ENCODE assay signal across 8 cellular contexts in genomic region chr17:49967621-49968379, GRCh38. TPM values are rescaled to one million over a fixed set of nuclear protein-coding genes. Genes with fewer than 3 reads are reported as not detected.
DNase-seq lines count a peak whose midpoint lies in the region; ATAC-seq and TF ChIP-seq lines count a peak whose summit lies in the region.

No MANE protein-coding gene starts in this region.

- H2AFZ ChIP-seq in neural progenitor cell (replicated peaks), result no peak overlapping the region

- H3K36me3 ChIP-seq in neural progenitor cell, result no peaks in the 10 kb centered on the region

- H3K4me1 Mint-ChIP-seq in CD4-positive, alpha-beta T cell (ENCODE audit: low read depth), result peaks cover 71% of the 10 kb centered on the region
- peaks cover 42% of the 10 kb centered on the region for H3K4me1 Mint-ChIP-seq in neural progenitor cell

- peak overlapping the region; percentile 25 for H3K27ac Mint-ChIP-seq in CD4-positive, alpha-beta T cell
- H3K27ac Mint-ChIP-seq in neural progenitor cell, result no peak overlapping the region

- no peak overlapping the region for H3K9ac ChIP-seq in neural progenitor cell

- H3K27ac ChIP-seq in CD4-positive, alpha-beta T cell (ENCODE audit: low read depth, low read length), result no peak overlapping the region
- H3K27ac ChIP-seq in coronary artery (no peak overlapping the region), neural progenitor cell (no peak overlapping the region)

- H3K27me3 ChIP-seq in CD4-positive, alpha-beta T cell (ENCODE audit: control insufficient read depth, insufficient read depth, low read length), result peaks cover 75% of the 10 kb centered on the region
- H3K27me3 ChIP-seq in neural progenitor cell, result peaks cover 100% of the 10 kb centered on the region

- no peak for ATAC-seq in CD4-positive, alpha-beta T cell (ENCODE audit: poor library complexity)
- ATAC-seq in GM21529 (IDR thresholded peaks at IDR 0.05; ENCODE audit: unreplicated experiment), result no peak

- DNase-seq in CD4-positive, alpha-beta T cell, result no peak
- DNase-seq in LoVo (ENCODE audit: low spot score) (peak; percentile 4), coronary artery (ENCODE audit: low spot score) (no peak), neural progenitor cell (ENCODE audit: low spot score) (no peak), NCI-H2029 (lab: John Stamatoyannopoulos, UW) (no peak), GM20000 (ENCODE audit: low spot score) (no peak), T-helper 9 cell (no peak)

- POLR2A ChIA-PET in CD4-positive, alpha-beta T cell (lab: Charles Lee), result interaction anchor here (1.0 kb wide), 1 partner anchor 29 kb away, joined by 3 read pairs; no protein-coding TSS in a partner anchor

- CTCF ChIA-PET in CD4-positive, alpha-beta T cell (lab: Charles Lee), result no interaction called here

- peaks cover 50% of the 10 kb centered on the region for H3F3A ChIP-seq in neural progenitor cell (ENCODE audit: low read depth)

- peak overlapping the region; percentile 94 for H3K4me2 ChIP-seq in neural progenitor cell

- TF ChIP-seq CTCF in CD4-positive, alpha-beta T cell (IDR thresholded peaks at IDR 0.05), result no peak
- TF ChIP-seq CTCF in coronary artery (IDR thresholded peaks at IDR 0.05), result no peak
- TF ChIP-seq CTCF in neural progenitor cell (IDR thresholded peaks at IDR 0.05), result no peak
- no peak for TF ChIP-seq CTCF in GM20000 (IDR thresholded peaks at IDR 0.05; ENCODE audit: extremely low read depth, missing control alignments)

- intact Hi-C loops in CD4-positive, alpha-beta T cell (cut with DNase I, micrococcal nuclease), result no loop called here

- peaks cover 55% of the 10 kb centered on the region for H3K4me1 ChIP-seq in neural progenitor cell

- no peaks in the 10 kb centered on the region for H3K79me2 ChIP-seq in neural progenitor cell (ENCODE audit: low read depth)

- peak overlapping the region; percentile 80 for H3K4me3 Mint-ChIP-seq in CD4-positive, alpha-beta T cell
- peak overlapping the region; percentile 79 for H3K4me3 Mint-ChIP-seq in neural progenitor cell

- H3K36me3 Mint-ChIP-seq in CD4-positive, alpha-beta T cell (ENCODE audit: low read depth), result no peaks in the 10 kb centered on the region
- H3K36me3 Mint-ChIP-seq in neural progenitor cell, result no peaks in the 10 kb centered on the region

- no peaks in the 10 kb centered on the region for H3K9me3 Mint-ChIP-seq in CD4-positive, alpha-beta T cell
- peaks cover 11% of the 10 kb centered on the region for H3K9me3 Mint-ChIP-seq in neural progenitor cell

- H3K4me3 ChIP-seq in coronary artery, result peak overlapping the region; percentile 71
- peak overlapping the region; percentile 57 for H3K4me3 ChIP-seq in neural progenitor cell

- H4K20me1 ChIP-seq in neural progenitor cell (ENCODE audit: low read depth), result peaks cover 70% of the 10 kb centered on the region

- H3K27me3 Mint-ChIP-seq in CD4-positive, alpha-beta T cell, result peaks cover 89% of the 10 kb centered on the region
- peaks cover 95% of the 10 kb centered on the region for H3K27me3 Mint-ChIP-seq in neural progenitor cell (ENCODE audit: insufficient read depth, low read depth)

- no peaks in the 10 kb centered on the region for H3K9me3 ChIP-seq in CD4-positive, alpha-beta T cell (ENCODE audit: control insufficient read depth, low read length)
- H3K9me3 ChIP-seq in neural progenitor cell (ENCODE audit: low read depth), result no peaks in the 10 kb centered on the region

RNA-seq across cellular contexts. Expression of gene DLX4, which starts 1.2 kb away (rescaled TPM):
- total RNA-seq in CD4-positive, alpha-beta T cell, result under 1 TPM; 0.59 to 0.85 TPM
- 0.53 TPM in 1 of 2 replicates, not detected in the other for total RNA-seq in neural progenitor cell (ENCODE audit: low replicate concordance)

RNA-seq across cellular contexts. Expression of gene DLX3, which starts 27.2 kb away (rescaled TPM):
- total RNA-seq in CD4-positive, alpha-beta T cell, result not detected
- 0.04 and 0.87 TPM in 2 replicates for total RNA-seq in neural progenitor cell (ENCODE audit: low replicate concordance)
